ENCODE assay signal across 9 cellular contexts in genomic region chr1:85109475-85109874, GRCh38.
DNase-seq lines count a peak whose midpoint lies in the region; ATAC-seq and TF ChIP-seq lines count a peak whose summit lies in the region.
"Had no signal": no experiment of that assay in that cellular context is flagged by ENCODE, and none has a peak within 500 bp of the region (broad histone marks: within the 10 kb centered on the region; RNA-seq: fewer than 3 reads in every experiment).

No MANE protein-coding gene starts in this region.

- H3K4me3 Mint-ChIP-seq in osteocyte (ENCODE audit: unreplicated experiment): no peak overlapping the region
- H3K4me3 Mint-ChIP-seq in immature natural killer cell: no peak overlapping the region
- H3K4me3 Mint-ChIP-seq: natural killer cell had no signal

- no peak overlapping the region for H3K4me3 ChIP-seq in fibroblast of villous mesenchyme (ENCODE audit: low read depth, low read length)

- H3K27ac Mint-ChIP-seq in osteocyte (ENCODE audit: unreplicated experiment) (no peak overlapping the region), immature natural killer cell (no peak overlapping the region)
- H3K27ac Mint-ChIP-seq: natural killer cell had no signal

- peak; percentile 87 for ATAC-seq in GM18502 (IDR thresholded peaks at IDR 0.05; ENCODE audit: poor library complexity, unreplicated experiment)
- ATAC-seq in HG03439 (IDR thresholded peaks at IDR 0.05; ENCODE audit: unreplicated experiment): peak; percentile 51

- H3K27me3 Mint-ChIP-seq in osteocyte (ENCODE audit: unreplicated experiment) (peaks cover 30% of the 10 kb centered on the region), immature natural killer cell (ENCODE audit: low read depth in 3 of 3) (peaks cover 0 to 3% (median 0%) of the 10 kb centered on the region in 3 donors)

- H3K4me1 Mint-ChIP-seq in osteocyte (ENCODE audit: unreplicated experiment) (no peaks in the 10 kb centered on the region), immature natural killer cell (no peaks in the 10 kb centered on the region)
- H3K4me1 Mint-ChIP-seq: natural killer cell had no signal

- peak; percentile 98 for TF ChIP-seq CTCF in AG09319 (IDR thresholded peaks at IDR 0.05; ENCODE audit: low read depth, low read length)
- peak; percentile 96 for TF ChIP-seq CTCF in fibroblast of villous mesenchyme (IDR thresholded peaks at IDR 0.05; ENCODE audit: insufficient read depth, low read depth, low read length)
- peak; percentile 92 for TF ChIP-seq CTCF in osteocyte (IDR thresholded peaks at IDR 0.05)

- no peaks in the 10 kb centered on the region for H3K9me3 Mint-ChIP-seq in osteocyte (ENCODE audit: unreplicated experiment)
- H3K9me3 Mint-ChIP-seq in immature natural killer cell: no peaks in the 10 kb centered on the region
- H3K9me3 Mint-ChIP-seq: natural killer cell had no signal

- H3K36me3 Mint-ChIP-seq in osteocyte (ENCODE audit: unreplicated experiment) (no peaks in the 10 kb centered on the region), immature natural killer cell (no peaks in the 10 kb centered on the region)
- H3K36me3 Mint-ChIP-seq: natural killer cell had no signal

- peak; percentile 38 for DNase-seq in AG09319 (ENCODE audit: extremely low read depth, low read depth)
- DNase-seq in NCI-H748 treated with DMSO at 0.1 percent for 48 hours (lab: John Stamatoyannopoulos, UW): peak; percentile 32
- DNase-seq in activated T-cell treated with anti-CD3 and anti-CD28 coated beads, Interleukin-2, amount 50 U/mL, for 1 hour: peak; percentile 27
- DNase-seq in fibroblast of villous mesenchyme (ENCODE audit: low read depth): peak; percentile 82
- no peak for DNase-seq in osteocyte (ENCODE audit: extremely low spot score, unreplicated experiment)
- DNase-seq in immature natural killer cell: no peak
- DNase-seq: natural killer cell had no signal

Comparison
In these comparisons a context has a peak if more than half of its experiments do, and no peak if none do; other contexts are left out.
1. DNase-seq: peak in AG09319 (single experiment), NCI-H748 treated with DMSO at 0.1 percent for 48 hours (single experiment), activated T-cell treated with anti-CD3 and anti-CD28 coated beads, Interleukin-2, amount 50 U/mL, for 1 hour (single experiment) and fibroblast of villous mesenchyme (single experiment); none in osteocyte (single experiment) and immature natural killer cell (0 of 3).
2. Peak in every context shown above with its lines, with median percentiles within 50 percentile points of each other: CTCF ChIP-seq.